Comparison of ENCODE assay signal across 1 cellular context in the genomic region with DNA sequence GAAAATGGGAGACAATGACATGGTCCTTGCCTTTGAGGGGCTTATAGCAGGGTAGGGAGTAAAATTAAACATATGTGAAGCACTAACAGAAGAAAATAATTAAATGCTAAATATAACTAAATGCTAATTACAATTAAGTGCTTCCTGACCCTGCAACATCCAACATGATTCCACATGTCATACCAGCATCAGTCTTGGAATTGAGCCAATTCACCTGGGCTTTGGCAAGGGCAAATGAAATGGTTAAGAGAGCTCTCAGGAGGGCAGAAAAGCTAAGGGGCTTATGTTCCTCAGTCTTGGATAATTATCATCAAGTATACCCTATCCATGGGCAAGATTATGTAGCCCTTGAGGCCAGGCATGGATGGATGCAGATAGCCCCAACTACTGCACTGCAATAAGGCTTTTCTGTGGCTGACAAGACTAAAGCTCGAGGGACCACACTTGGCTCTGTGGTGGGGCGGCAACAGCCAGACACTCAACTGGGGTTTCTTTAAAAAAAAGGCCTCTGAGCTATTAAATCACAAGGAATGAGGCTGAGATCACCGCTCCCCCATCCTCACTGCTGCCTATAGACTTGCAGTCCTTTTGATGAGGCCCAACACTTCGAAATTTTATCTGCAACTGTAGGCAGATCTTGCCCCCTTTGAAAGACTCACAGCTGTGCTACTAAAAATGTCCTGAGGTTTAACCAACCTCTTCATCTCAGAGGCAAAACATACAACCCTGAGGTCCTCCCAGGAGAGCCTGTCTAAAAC.
TF ChIP-seq lines count a peak whose summit lies in the region.

No MANE protein-coding gene starts in this region.

TF ChIP-seq in GM23338, 12 proteins besides CTCF, POLR2A, EP300 and RAD21:
- TF ChIP-seq, protein P1, sequence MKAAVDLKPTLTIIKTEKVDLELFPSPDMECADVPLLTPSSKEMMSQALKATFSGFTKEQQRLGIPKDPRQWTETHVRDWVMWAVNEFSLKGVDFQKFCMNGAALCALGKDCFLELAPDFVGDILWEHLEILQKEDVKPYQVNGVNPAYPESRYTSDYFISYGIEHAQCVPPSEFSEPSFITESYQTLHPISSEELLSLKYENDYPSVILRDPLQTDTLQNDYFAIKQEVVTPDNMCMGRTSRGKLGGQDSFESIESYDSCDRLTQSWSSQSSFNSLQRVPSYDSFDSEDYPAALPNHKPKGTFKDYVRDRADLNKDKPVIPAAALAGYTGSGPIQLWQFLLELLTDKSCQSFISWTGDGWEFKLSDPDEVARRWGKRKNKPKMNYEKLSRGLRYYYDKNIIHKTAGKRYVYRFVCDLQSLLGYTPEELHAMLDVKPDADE (IDR thresholded peaks at IDR 0.05), result no peak
- no peak for TF ChIP-seq POLR2AphosphoS5 (IDR thresholded peaks at IDR 0.05; ENCODE audit: low read depth)
- TF ChIP-seq, protein P2, sequence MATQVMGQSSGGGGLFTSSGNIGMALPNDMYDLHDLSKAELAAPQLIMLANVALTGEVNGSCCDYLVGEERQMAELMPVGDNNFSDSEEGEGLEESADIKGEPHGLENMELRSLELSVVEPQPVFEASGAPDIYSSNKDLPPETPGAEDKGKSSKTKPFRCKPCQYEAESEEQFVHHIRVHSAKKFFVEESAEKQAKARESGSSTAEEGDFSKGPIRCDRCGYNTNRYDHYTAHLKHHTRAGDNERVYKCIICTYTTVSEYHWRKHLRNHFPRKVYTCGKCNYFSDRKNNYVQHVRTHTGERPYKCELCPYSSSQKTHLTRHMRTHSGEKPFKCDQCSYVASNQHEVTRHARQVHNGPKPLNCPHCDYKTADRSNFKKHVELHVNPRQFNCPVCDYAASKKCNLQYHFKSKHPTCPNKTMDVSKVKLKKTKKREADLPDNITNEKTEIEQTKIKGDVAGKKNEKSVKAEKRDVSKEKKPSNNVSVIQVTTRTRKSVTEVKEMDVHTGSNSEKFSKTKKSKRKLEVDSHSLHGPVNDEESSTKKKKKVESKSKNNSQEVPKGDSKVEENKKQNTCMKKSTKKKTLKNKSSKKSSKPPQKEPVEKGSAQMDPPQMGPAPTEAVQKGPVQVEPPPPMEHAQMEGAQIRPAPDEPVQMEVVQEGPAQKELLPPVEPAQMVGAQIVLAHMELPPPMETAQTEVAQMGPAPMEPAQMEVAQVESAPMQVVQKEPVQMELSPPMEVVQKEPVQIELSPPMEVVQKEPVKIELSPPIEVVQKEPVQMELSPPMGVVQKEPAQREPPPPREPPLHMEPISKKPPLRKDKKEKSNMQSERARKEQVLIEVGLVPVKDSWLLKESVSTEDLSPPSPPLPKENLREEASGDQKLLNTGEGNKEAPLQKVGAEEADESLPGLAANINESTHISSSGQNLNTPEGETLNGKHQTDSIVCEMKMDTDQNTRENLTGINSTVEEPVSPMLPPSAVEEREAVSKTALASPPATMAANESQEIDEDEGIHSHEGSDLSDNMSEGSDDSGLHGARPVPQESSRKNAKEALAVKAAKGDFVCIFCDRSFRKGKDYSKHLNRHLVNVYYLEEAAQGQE (IDR thresholded peaks at IDR 0.05; ENCODE audit: unreplicated experiment), result no peak
- no peak for TF ChIP-seq ZNF331 (CRISPR knock-in tag; IDR thresholded peaks at IDR 0.05; ENCODE audit: low read depth)
- TF ChIP-seq EZH2 (IDR thresholded peaks at IDR 0.05; ENCODE audit: low read depth, unreplicated experiment), result no peak
- TF ChIP-seq JUNB (IDR thresholded peaks at IDR 0.05; ENCODE audit: unreplicated experiment), result no peak
- TF ChIP-seq STAT1 (IDR thresholded peaks at IDR 0.05; ENCODE audit: unreplicated experiment), result no peak
- no peak for TF ChIP-seq ZNF114 (CRISPR knock-in tag; IDR thresholded peaks at IDR 0.05)
- TF ChIP-seq EZH2phosphoT487 (IDR thresholded peaks at IDR 0.05; ENCODE audit: unreplicated experiment), result no peak
- TF ChIP-seq CREB1 (CRISPR knock-in tag; IDR thresholded peaks at IDR 0.05; ENCODE audit: low read depth), result no peak
